16 cellular contexts compared by ENCODE assay signal in the genomic region with DNA sequence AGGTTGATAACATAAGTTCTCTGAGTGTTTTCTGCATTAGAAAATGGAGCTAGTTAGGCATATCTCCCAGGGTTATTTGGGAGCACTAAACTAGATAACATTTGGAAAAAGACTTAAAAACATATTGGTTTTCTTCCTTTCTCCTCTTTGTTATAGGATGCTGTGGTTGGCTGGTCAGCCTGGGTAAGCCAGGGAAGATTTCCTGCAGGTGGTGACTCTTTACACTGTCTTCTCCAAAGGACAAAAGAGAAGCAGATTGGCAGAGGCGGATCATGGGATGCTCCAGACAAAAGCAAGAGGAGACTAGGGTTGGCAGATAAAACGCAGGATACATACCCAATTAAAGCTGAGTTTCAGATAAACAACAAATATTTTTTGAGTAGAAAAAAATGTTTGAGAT. TPM values are rescaled to one million over a fixed set of nuclear protein-coding genes. Genes with fewer than 3 reads are reported as not detected.
DNase-seq lines count a peak whose midpoint lies in the region; ATAC-seq and TF ChIP-seq lines count a peak whose summit lies in the region.
"Had no signal": no experiment of that assay in that cellular context is flagged by ENCODE, and none has a peak within 500 bp of the region (broad histone marks: within the 10 kb centered on the region; RNA-seq: fewer than 3 reads in every experiment).

No MANE protein-coding gene starts in this region.

- DNase-seq in AG04450 (ENCODE audit: low read depth, low spot score) = no peak
- peak; percentile 34 for DNase-seq in IMR-90
- no peak for DNase-seq in chondrocyte (ENCODE audit: low spot score)
- DNase-seq in HT-29 (ENCODE audit: low spot score) = no peak
- no peak for DNase-seq in amniotic stem cell (lab: John Stamatoyannopoulos, UW)
- DNase-seq in activated gamma-delta T cell treated with Interleukin-2 at 50 U/mL for 16 hours = no peak
- DNase-seq: activated T-cell treated with anti-CD3 and anti-CD28 coated beads for 4 hours, immature natural killer cell, naive B cell, NCI-H524, spleen had no signal

- H2AK9ac ChIP-seq in IMR-90 (replicated peaks; ENCODE audit: low read depth, low read length, poor library complexity) = peak overlapping the region; percentile 75

- H3K36me3 ChIP-seq in IMR-90 (ENCODE audit: control insufficient read depth, insufficient read depth, low read length) = no peaks in the 10 kb centered on the region
- no peaks in the 10 kb centered on the region for H3K36me3 ChIP-seq in muscle layer of duodenum (ENCODE audit: control insufficient read depth in 1 of 2, insufficient read depth in 2 of 2, low read length in 2 of 2)
- H3K36me3 ChIP-seq: BE2C, spleen had no signal

- H3K4me3 Mint-ChIP-seq in chondrocyte (ENCODE audit: unreplicated experiment) = no peak overlapping the region
- H3K4me3 Mint-ChIP-seq: immature natural killer cell, naive B cell had no signal

- no peak overlapping the region for H2AFZ ChIP-seq in IMR-90 (replicated peaks; ENCODE audit: low read length, poor library complexity)

- intact Hi-C loops in IMR-90 (cut with micrococcal nuclease) = no loop called here

- in situ Hi-C loops in IMR-90 (cut with MboI; ENCODE audit: low sequenced_read_pairs) = no loop called here

- TF ChIP-seq POLR2A in IMR-90 (IDR thresholded peaks at IDR 0.05; ENCODE audit: low read depth, low read length) = no peak

- ATAC-seq in IMR-90 (ENCODE audit: low read depth) = peak; percentile 35
- ATAC-seq in GM21360 (IDR thresholded peaks at IDR 0.05; ENCODE audit: unreplicated experiment) = no peak

- WGBS in IMR-90 (ENCODE audit: extremely low coverage in 2 of 2, insufficient read length in 1 of 2), 2 experiments = no CpG with 5 or more reads among the region's 2 CpGs

- peak overlapping the region; percentile 90 for H3K27ac Mint-ChIP-seq in chondrocyte (ENCODE audit: unreplicated experiment)
- H3K27ac Mint-ChIP-seq: immature natural killer cell had no signal

- H4K8ac ChIP-seq in IMR-90 (ENCODE audit: low read depth in 2 of 2, low read length in 2 of 2) = peak overlapping the region; percentile 60 to 96

- peak overlapping the region; percentile 89 for H3K14ac ChIP-seq in IMR-90 (replicated peaks; ENCODE audit: low read depth, low read length)

- H3K4me1 Mint-ChIP-seq in chondrocyte (ENCODE audit: low read depth) = peaks cover 31% of the 10 kb centered on the region

- peak overlapping the region; percentile 91 for H2AK5ac ChIP-seq in IMR-90 (ENCODE audit: low read depth, low read length)

- H3K9ac ChIP-seq in IMR-90 (ENCODE audit: low read depth, low read length) = peak overlapping the region; percentile 8; the same call in 1 of the 2 replicates

- peak overlapping the region; percentile 97 for H2BK15ac ChIP-seq in IMR-90 (ENCODE audit: low read depth, low read length)

- H3K36me3 Mint-ChIP-seq in chondrocyte (ENCODE audit: low read depth) = peaks cover 2% of the 10 kb centered on the region
- H3K36me3 Mint-ChIP-seq: naive B cell had no signal

- no peaks in the 10 kb centered on the region for H3K27me3 Mint-ChIP-seq in chondrocyte (ENCODE audit: low read depth)
- H3K27me3 Mint-ChIP-seq: naive B cell had no signal

- TF ChIP-seq RAD21 in IMR-90 (IDR thresholded peaks at IDR 0.05; ENCODE audit: low read length) = no peak

- H3K9me3 ChIP-seq in AG04450 (ENCODE audit: control insufficient read depth, insufficient read depth, low read length) (no peaks in the 10 kb centered on the region), IMR-90 (ENCODE audit: control insufficient read depth, insufficient read depth, low read length) (no peaks in the 10 kb centered on the region), muscle layer of duodenum (ENCODE audit: control insufficient read depth in 1 of 2, low read length in 2 of 2) (no peaks in the 10 kb centered on the region)
- H3K9me3 ChIP-seq: BE2C, spleen had no signal

- no TSS peak for BruUV-seq in IMR-90 (replicated peaks; lab: Mats Ljungman, UMichigan)

- POLR2A ChIA-PET in AG04450 (lab: Yijun Ruan, JAX) = interaction anchor here (0.5 to 1.7 kb wide), 7 partner anchors 10 to 187 kb away, joined by 3 to 19 read pairs (median 6); partner anchors contain the start of gene NUFIP2
- POLR2A ChIA-PET in IMR-90 (lab: Charles Lee; ENCODE audit: unreplicated experiment) = no interaction called here

- H3K27me3 ChIP-seq in AG04450 (ENCODE audit: control insufficient read depth, insufficient read depth, low read length) (no peaks in the 10 kb centered on the region), IMR-90 (ENCODE audit: control insufficient read depth, insufficient read depth, low read length) (no peaks in the 10 kb centered on the region), muscle layer of duodenum (ENCODE audit: low read depth, low read length) (no peaks in the 10 kb centered on the region)
- H3K27me3 ChIP-seq: BE2C, spleen had no signal

- no peak overlapping the region for H3K4me3 ChIP-seq in AG04450 (ENCODE audit: low read depth, low read length)
- H3K4me3 ChIP-seq in IMR-90 (ENCODE audit: insufficient read depth, low read depth, low read length) = no peak overlapping the region
- H3K4me3 ChIP-seq in muscle layer of duodenum (ENCODE audit: low read depth in 1 of 2, low read length in 2 of 2) = no peak overlapping the region
- H3K4me3 ChIP-seq: spleen had no signal

- peak overlapping the region; percentile 99 for H2BK5ac ChIP-seq in IMR-90 (ENCODE audit: low read depth, low read length, poor library complexity, severe bottlenecking)

- H3K56ac ChIP-seq in IMR-90 (ENCODE audit: extremely low read depth, insufficient read depth, low read length) = peak overlapping the region; percentile 78

- no peak overlapping the region for H3K4me2 ChIP-seq in IMR-90 (ENCODE audit: low read depth, low read length)

- peaks cover 25% of the 10 kb centered on the region for H3K9me1 ChIP-seq in IMR-90 (ENCODE audit: insufficient read depth, low read length)

- no peaks in the 10 kb centered on the region for H4K20me1 ChIP-seq in IMR-90 (ENCODE audit: insufficient read depth, low read length)

- peaks cover 25% of the 10 kb centered on the region for H3K4me1 ChIP-seq in IMR-90 (ENCODE audit: control insufficient read depth, insufficient read depth, low read length)
- H3K4me1 ChIP-seq in muscle layer of duodenum (ENCODE audit: control insufficient read depth in 1 of 2, insufficient read depth in 2 of 2, low read length in 2 of 2) = peaks cover 7% of the 10 kb centered on the region in 2 donors
- H3K4me1 ChIP-seq: BE2C had no signal

- H3K23ac ChIP-seq in IMR-90 (ENCODE audit: low read depth, low read length) = peak overlapping the region; percentile 48

- H3K79me1 ChIP-seq in IMR-90 (ENCODE audit: low read depth in 1 of 2, low read length in 2 of 2) = peaks cover 3 to 34% of the 10 kb centered on the region in 2 experiments; a peak in 3 of 4 replicates

- peak overlapping the region; percentile 91 for H4K91ac ChIP-seq in IMR-90 (ENCODE audit: insufficient read depth, low read depth, low read length)

- dilution Hi-C loops in IMR-90 (cut with HindIII; ENCODE audit: low sequenced_read_pairs, unreplicated experiment) = no loop called here

- H2BK20ac ChIP-seq in IMR-90 (ENCODE audit: low read depth, low read length) = peak overlapping the region; percentile 98

- CTCF ChIA-PET in AG04450 (lab: Charles Lee) = interaction anchor here (1.1 to 3.5 kb wide), 5 partner anchors 11 to 124 kb away, joined by 4 to 21 read pairs (median 6); no protein-coding TSS in a partner anchor
- CTCF ChIA-PET in IMR-90 (lab: Yijun Ruan, JAX) = interaction anchor here (0.8 to 3.0 kb wide), 8 partner anchors 9 to 128 kb away, joined by 3 to 15 read pairs (median 3); no protein-coding TSS in a partner anchor

- H3K4ac ChIP-seq in IMR-90 (ENCODE audit: low read depth, low read length) = peak overlapping the region; percentile 92

- peak overlapping the region; percentile 96 for H2BK120ac ChIP-seq in IMR-90 (ENCODE audit: low read depth, low read length)

- H4K5ac ChIP-seq in IMR-90 (ENCODE audit: low read depth, low read length) = peak overlapping the region; percentile 75

- no peak for TF ChIP-seq CTCF in AG04450 (IDR thresholded peaks at IDR 0.05; ENCODE audit: low read depth, low read length)
- TF ChIP-seq CTCF in IMR-90 (conservative IDR thresholded peaks at IDR 0.05; ENCODE audit: low read depth, low read length) = no peak
- no peak for TF ChIP-seq CTCF in chondrocyte (IDR thresholded peaks at IDR 0.05)

- no peaks in the 10 kb centered on the region for H3K9me3 Mint-ChIP-seq in chondrocyte (ENCODE audit: low read depth)
- H3K9me3 Mint-ChIP-seq: immature natural killer cell, naive B cell had no signal

- peak overlapping the region; percentile 84 for H3K18ac ChIP-seq in IMR-90 (ENCODE audit: low read depth, low read length)

- H3K27ac ChIP-seq in AG04450 (ENCODE audit: low read depth, low read length) = peak overlapping the region; percentile 92
- peak overlapping the region; percentile 97 for H3K27ac ChIP-seq in IMR-90 (ENCODE audit: insufficient read depth, low read length)
- peak overlapping the region; percentile 60 for H3K27ac ChIP-seq in muscle layer of duodenum (ENCODE audit: low read length)
- H3K27ac ChIP-seq: HL-60 had no signal

TF ChIP-seq in IMR-90, 13 proteins besides CTCF, POLR2A, EP300 and RAD21 (continues in another document):
- TF ChIP-seq USF2 (IDR thresholded peaks at IDR 0.05; ENCODE audit: low read depth, low read length) = no peak
- TF ChIP-seq MAFK (IDR thresholded peaks at IDR 0.05; ENCODE audit: low read depth, low read length) = no peak
- no peak for TF ChIP-seq MXI1 (IDR thresholded peaks at IDR 0.05; ENCODE audit: borderline replicate concordance, low read depth, low read length)

RNA-seq across cellular contexts. Expression of gene CRYBA1, which starts 6.2 kb away (rescaled TPM):
- polyA plus RNA-seq in AG04450 (2011; rRNA removed) (not detected in 2 replicates), IMR-90 (2012; rRNA removed) (not detected in 2 replicates)
- not detected in 2 replicates for polyA minus RNA-seq in AG04450 (2011; rRNA and poly(A)+ RNA removed)
- total RNA-seq in IMR-90 (2012; rRNA removed) (not detected in 2 replicates), chondrocyte (not detected in 3 replicates)
- polyA plus RNA-seq in IMR-90 (2012; cell fraction: cytosol; rRNA removed) = 0.08 TPM in 1 of 2 replicates, not detected in the other
- polyA plus RNA-seq in IMR-90 (2012; cell fraction: nucleus; rRNA removed; ENCODE audit: low replicate concordance) = not detected in 2 replicates
- not detected in 2 replicates for total RNA-seq in HT-29 (2014; rRNA removed; shearing (Covaris generic))
- total RNA-seq: epithelial cell of proximal tubule, spleen had no signal
- polyA plus RNA-seq: immature natural killer cell, spleen had no signal

RNA-seq across cellular contexts. Expression of gene NUFIP2, which starts 53.5 kb away (rescaled TPM):
- polyA plus RNA-seq in AG04450 (2011; rRNA removed) (13.6 and 14.7 TPM in 2 replicates), IMR-90 (2012; rRNA removed) (7.8 and 8.9 TPM in 2 replicates)
- polyA minus RNA-seq in AG04450 (2011; rRNA and poly(A)+ RNA removed) = 29.1 and 39.4 TPM in 2 replicates
- total RNA-seq in IMR-90 (2012; rRNA removed) (25.6 and 38.9 TPM in 2 replicates), chondrocyte (50.3 to 60.1 TPM (median 53.7 TPM) in 3 replicates)
- polyA plus RNA-seq in IMR-90 (2012; cell fraction: cytosol; rRNA removed) = 1.3 and 10.4 TPM in 2 replicates
- polyA plus RNA-seq in IMR-90 (2012; cell fraction: nucleus; rRNA removed; ENCODE audit: low replicate concordance) = 17.2 and 31.8 TPM in 2 replicates
- 19.3 and 20.3 TPM in 2 replicates for total RNA-seq in HT-29 (2014; rRNA removed; shearing (Covaris generic))
